In the genomic region with DNA sequence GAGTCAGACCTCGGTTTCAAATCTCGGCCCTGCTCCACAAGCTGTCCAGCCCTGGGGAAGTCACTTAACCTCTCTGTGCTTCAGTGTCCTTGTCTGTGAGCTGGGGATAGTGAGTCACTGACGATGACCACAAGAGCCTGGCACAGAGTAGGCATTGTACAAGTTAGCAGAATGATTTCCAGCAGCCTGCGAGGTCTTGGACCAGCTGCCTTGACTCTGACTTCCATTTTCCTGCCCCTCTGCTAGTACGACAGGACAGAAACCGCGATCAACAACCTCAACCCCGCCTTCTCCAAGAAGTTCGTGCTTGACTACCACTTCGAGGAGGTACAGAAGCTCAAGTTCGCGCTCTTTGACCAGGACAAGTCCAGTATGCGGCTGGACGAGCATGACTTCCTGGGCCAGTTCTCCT, we compare ENCODE assay signal across 1 cellular context.
TF ChIP-seq lines count a peak whose summit lies in the region.

No MANE protein-coding gene starts in this region.

TF ChIP-seq in H1, 55 proteins besides CTCF, POLR2A, EP300 and RAD21:
- no peak for TF ChIP-seq JUN (IDR thresholded peaks at IDR 0.05; ENCODE audit: low read depth, low read length)
- no peak for TF ChIP-seq EGR1 (IDR thresholded peaks at IDR 0.05; ENCODE audit: borderline replicate concordance, low read depth, low read length)
- no peak for TF ChIP-seq GABPA (IDR thresholded peaks at IDR 0.05; ENCODE audit: borderline replicate concordance, insufficient read depth, low read length)
- TF ChIP-seq RBBP5 (IDR thresholded peaks at IDR 0.05; ENCODE audit: borderline replicate concordance, low read depth, low read length), result no peak
- TF ChIP-seq TAF1 (IDR thresholded peaks at IDR 0.05; ENCODE audit: low read depth, low read length), result no peak
- no peak for TF ChIP-seq RXRA (IDR thresholded peaks at IDR 0.05; ENCODE audit: insufficient read depth, low read depth, low read length)
- TF ChIP-seq SP2 (IDR thresholded peaks at IDR 0.05; ENCODE audit: low read length), result no peak
